Comparison of ENCODE assay signal across 15 cellular contexts in genomic region chr10:10826125-10826524, GRCh38.
A peak's percentile ranks its signal among the peaks of the same experiment; 100 is the strongest.
DNase-seq lines count a peak whose midpoint lies in the region; ATAC-seq and TF ChIP-seq lines count a peak whose summit lies in the region.
"Had no signal": no experiment of that assay in that cellular context is flagged by ENCODE, and none has a peak within 500 bp of the region (broad histone marks: within the 10 kb centered on the region; RNA-seq: fewer than 3 reads in every experiment).

No MANE protein-coding gene starts in this region.

- no peak overlapping the region for H3K9ac ChIP-seq in PC-3 (ENCODE audit: low read length)
- H3K9ac ChIP-seq: BLaER1 had no signal

- no peaks in the 10 kb centered on the region for H3F3A ChIP-seq in PC-3 (ENCODE audit: low read length, unreplicated experiment)

- no TSS peak for BruUV-seq in PC-3 (replicated peaks; lab: Mats Ljungman, UMichigan)

- H3K27ac ChIP-seq in PC-3 (ENCODE audit: low read length), result no peak overlapping the region
- H3K27ac ChIP-seq: BLaER1, WERI-Rb-1 had no signal

- CTCF ChIA-PET in BJ (lab: Yijun Ruan, JAX) (interaction anchor here (1.1 kb wide), 1 partner anchor 79 kb away, joined by 3 read pairs; no protein-coding TSS in a partner anchor), PC-3 (lab: Charles Lee) (no interaction called here)

- TF ChIP-seq CTCF in BJ (IDR thresholded peaks at IDR 0.05; ENCODE audit: insufficient read depth, low read depth, low read length), result no peak
- no peak for TF ChIP-seq CTCF in PC-3 (conservative IDR thresholded peaks at IDR 0.05; ENCODE audit: low read depth, low read length)
- TF ChIP-seq CTCF in epithelial cell of proximal tubule (conservative IDR thresholded peaks at IDR 0.05; ENCODE audit: low read depth, low read length), result no peak

- no peaks in the 10 kb centered on the region for H4K20me1 ChIP-seq in PC-3 (ENCODE audit: low read length)
- H4K20me1 ChIP-seq: BLaER1 had no signal

- H3K79me2 ChIP-seq in PC-3 (ENCODE audit: low read length), result no peaks in the 10 kb centered on the region

- H3K9me3 ChIP-seq in PC-3 (ENCODE audit: low read length), result no peaks in the 10 kb centered on the region
- H3K9me3 ChIP-seq: BLaER1 had no signal

- no peak overlapping the region for H3K4me3 ChIP-seq in BJ (ENCODE audit: low read depth, low read length)
- no peak overlapping the region for H3K4me3 ChIP-seq in PC-3 (ENCODE audit: low read length)
- no peak overlapping the region for H3K4me3 ChIP-seq in epithelial cell of proximal tubule (ENCODE audit: low read depth, low read length)
- H3K4me3 ChIP-seq: BLaER1 had no signal

- H3K4me2 ChIP-seq in PC-3 (ENCODE audit: low read length), result no peak overlapping the region
- H3K4me2 ChIP-seq: BLaER1 had no signal

- POLR2A ChIA-PET in BJ (lab: Charles Lee) (interaction anchor here (0.6 kb wide), 1 partner anchor 39 kb away, joined by 6 read pairs; no protein-coding TSS in a partner anchor), PC-3 (lab: Charles Lee; ENCODE audit: unreplicated experiment) (interaction anchor here (0.7 kb wide), 1 partner anchor 89 kb away, joined by 5 read pairs; no protein-coding TSS in a partner anchor)

- H3K9me2 ChIP-seq in PC-3 (replicated peaks; ENCODE audit: low read length), result no peaks in the 10 kb centered on the region

- H3K27me3 ChIP-seq in BJ (ENCODE audit: control insufficient read depth, insufficient read depth, low read length) (no peaks in the 10 kb centered on the region), PC-3 (ENCODE audit: low read length) (no peaks in the 10 kb centered on the region)
- H3K27me3 ChIP-seq: BLaER1 had no signal

- no peak overlapping the region for H2AFZ ChIP-seq in PC-3 (ENCODE audit: low read length)

- H3K36me3 ChIP-seq in BJ (ENCODE audit: control insufficient read depth, insufficient read depth, low read length) (no peaks in the 10 kb centered on the region), PC-3 (ENCODE audit: low read depth, low read length) (no peaks in the 10 kb centered on the region)
- H3K36me3 ChIP-seq: BLaER1, WERI-Rb-1 had no signal

- ATAC-seq in PC-3, result no peak
- ATAC-seq in HG03378 (IDR thresholded peaks at IDR 0.05; ENCODE audit: unreplicated experiment), result no peak
- no peak for ATAC-seq in GM18870 (IDR thresholded peaks at IDR 0.05; ENCODE audit: unreplicated experiment)
- ATAC-seq: activated CD8-positive, alpha-beta memory T cell treated with anti-CD3 and anti-CD28 coated beads, Interleukin-2, amount 10 ng/mL, durations not matched to agents 7 days and 5 days had no signal

- intact Hi-C loops in PC-3 (cut with micrococcal nuclease), result no loop called here

- H3K4me1 ChIP-seq in PC-3 (ENCODE audit: insufficient read depth, low read length), result no peaks in the 10 kb centered on the region

- DNase-seq in BJ (ENCODE audit: low read depth) (peak; percentile 56), PC-3 (peak; percentile 23), epithelial cell of proximal tubule (ENCODE audit: low read depth) (peak; percentile 59), myocyte (ENCODE audit: low read depth) (peak; percentile 20), Kasumi-1 (lab: John Stamatoyannopoulos, UW) (no peak), dedifferentiated amniotic fluid mesenchymal stem cell (ENCODE audit: extremely low spot score) (no peak)
- DNase-seq: activated CD8-positive, alpha-beta memory T cell treated with anti-CD3 and anti-CD28 coated beads, Interleukin-2, amount 10 ng/mL, durations not matched to agents 7 days and 5 days; activated naive CD4-positive, alpha-beta T cell; NCI-H1436; NCI-H510A; OCI-M1; WERI-Rb-1 had no signal

Comparison
In these comparisons a context has a peak if more than half of its experiments do, and no peak if none do; other contexts are left out.
1. DNase-seq: peak in BJ (single experiment), PC-3 (single experiment), epithelial cell of proximal tubule (single experiment) and myocyte (single experiment); none in Kasumi-1 (0 of 2) and dedifferentiated amniotic fluid mesenchymal stem cell (single experiment).